32 cellular contexts compared by ENCODE assay signal in the genomic region with DNA sequence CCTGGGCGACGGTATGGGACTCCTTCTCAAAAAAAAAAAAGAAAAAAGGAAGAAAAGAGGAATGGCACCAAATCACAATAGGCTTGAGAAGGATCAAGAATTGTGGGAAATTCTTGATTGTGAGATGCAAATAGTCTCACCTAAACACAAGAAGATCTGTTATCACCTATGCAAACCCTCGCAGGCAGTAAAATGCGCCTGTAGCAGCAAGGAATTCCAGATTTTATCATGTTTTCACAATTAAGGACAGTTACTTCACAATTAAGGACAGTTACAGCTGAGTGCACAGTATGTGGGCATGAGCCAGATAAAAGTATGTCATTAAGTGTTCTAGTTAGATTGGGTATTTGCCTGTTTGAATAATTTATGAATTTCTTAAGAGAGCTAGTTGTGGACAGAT.
A peak's percentile ranks its signal among the peaks of the same experiment; 100 is the strongest.
DNase-seq lines count a peak whose midpoint lies in the region; ATAC-seq and TF ChIP-seq lines count a peak whose summit lies in the region.
"Had no signal": no experiment of that assay in that cellular context is flagged by ENCODE, and none has a peak within 500 bp of the region (broad histone marks: within the 10 kb centered on the region; RNA-seq: fewer than 3 reads in every experiment).

No MANE protein-coding gene starts in this region.

- H3K79me2 ChIP-seq in mesendoderm (ENCODE audit: control insufficient read depth, insufficient read depth, low read length), result no peaks in the 10 kb centered on the region

- no peaks in the 10 kb centered on the region for H3K36me3 ChIP-seq in mesendoderm (ENCODE audit: control insufficient read depth, insufficient read depth, low read length)
- H3K36me3 ChIP-seq: BE2C; BLaER1; BLaER1 treated with 17β-estradiol and CSF1 and Interleukin-3, amounts not matched to agents 10 nM and 100 nM had no signal

- no peak overlapping the region for H3K18ac ChIP-seq in mesendoderm (ENCODE audit: low read length)

- no peak overlapping the region for H3K4me3 ChIP-seq in mesendoderm (ENCODE audit: low read length)
- H3K4me3 ChIP-seq: A549; BLaER1; BLaER1 treated with 17β-estradiol and CSF1 and Interleukin-3, amounts not matched to agents 10 nM and 100 nM had no signal

- no peak overlapping the region for H2AK5ac ChIP-seq in mesendoderm (ENCODE audit: low read length)

- H2BK5ac ChIP-seq in mesendoderm (ENCODE audit: low read length), result no peak overlapping the region

- no peak overlapping the region for H3K4ac ChIP-seq in mesendoderm (ENCODE audit: low read depth, low read length)

- no peak overlapping the region for H3K23ac ChIP-seq in mesendoderm (ENCODE audit: low read length)

- no CpG with 5 or more reads among the region's 4 CpGs for WGBS in mesendoderm (ENCODE audit: extremely low coverage, insufficient coverage, low lambda C conversion rate)

- H3K4me1 ChIP-seq in mesendoderm (ENCODE audit: control insufficient read depth, low read depth, low read length), result no peaks in the 10 kb centered on the region
- H3K4me1 ChIP-seq: A549, BE2C, BLaER1, Caco-2 had no signal

- no peak overlapping the region for H4K8ac ChIP-seq in mesendoderm (ENCODE audit: low read depth, low read length)

- no peak overlapping the region for H3K27ac Mint-ChIP-seq in HFFc6
- H3K27ac Mint-ChIP-seq in activated CD4-positive, alpha-beta T cell treated with anti-CD3 and anti-CD28 coated beads, Interleukin-2, amount 10 ng/mL, durations not matched to agents 24 days and 14 days, result no peak overlapping the region
- H3K27ac Mint-ChIP-seq: B cell; CD14-positive monocyte; CD4-positive, alpha-beta memory T cell; CD4-positive, alpha-beta T cell; CD4-positive, CD25-positive, alpha-beta regulatory T cell; CD8-positive, alpha-beta memory T cell; CD8-positive, alpha-beta T cell had no signal

- no peak overlapping the region for H2BK120ac ChIP-seq in mesendoderm (ENCODE audit: low read depth, low read length)

- no peak overlapping the region for H3K27ac ChIP-seq in mesendoderm (ENCODE audit: low read depth, low read length)
- H3K27ac ChIP-seq: 22Rv1; A549; BLaER1; BLaER1 treated with 17β-estradiol and CSF1 and Interleukin-3, amounts not matched to agents 10 nM and 100 nM; C4-2B had no signal

- peaks cover 29% of the 10 kb centered on the region for H3K9me3 Mint-ChIP-seq in HFFc6
- H3K9me3 Mint-ChIP-seq in activated CD4-positive, alpha-beta T cell treated with anti-CD3 and anti-CD28 coated beads, Interleukin-2, amount 10 ng/mL, durations not matched to agents 24 days and 14 days, result no peaks in the 10 kb centered on the region
- H3K9me3 Mint-ChIP-seq: CD8-positive, alpha-beta T cell had no signal

- DNase-seq in left kidney (ENCODE audit: low read depth, low spot score) (peak; percentile 15), mesendoderm (peak; percentile 68), renal cortical epithelial cell (ENCODE audit: low read depth) (peak; percentile 33), HFFc6 (no peak)
- no peak for DNase-seq in activated CD4-positive, alpha-beta T cell treated with anti-CD3 and anti-CD28 coated beads, Interleukin-2, amount 10 ng/mL, durations not matched to agents 24 days and 14 days
- DNase-seq: 8988T; ACHN; AML-193; BE2C; C1 segment of cervical spinal cord; Caco-2; Calu3; CD4-positive, alpha-beta memory T cell; CD4-positive, alpha-beta T cell; CD4-positive, CD25-positive, alpha-beta regulatory T cell; CD8-positive, alpha-beta memory T cell; CD8-positive, alpha-beta T cell; COR-L47; DMS 273 treated with DMSO at 0.1 percent for 48 hours; DMS153; DMS53; DMS79; DND-41; EL had no signal

- no peaks in the 10 kb centered on the region for H3K36me3 Mint-ChIP-seq in HFFc6 (ENCODE audit: low read depth)
- no peaks in the 10 kb centered on the region for H3K36me3 Mint-ChIP-seq in activated CD4-positive, alpha-beta T cell treated with anti-CD3 and anti-CD28 coated beads, Interleukin-2, amount 10 ng/mL, durations not matched to agents 24 days and 14 days (ENCODE audit: low read depth)
- H3K36me3 Mint-ChIP-seq: CD14-positive monocyte; CD4-positive, alpha-beta memory T cell; CD4-positive, CD25-positive, alpha-beta regulatory T cell; CD8-positive, alpha-beta memory T cell; CD8-positive, alpha-beta T cell had no signal

- no peak for TF ChIP-seq CTCF in HFFc6 (IDR thresholded peaks at IDR 0.05)

- no peak overlapping the region for H3K4me2 ChIP-seq in mesendoderm (ENCODE audit: low read length)
- H3K4me2 ChIP-seq: A549; BLaER1; BLaER1 treated with 17β-estradiol and CSF1 and Interleukin-3, amounts not matched to agents 10 nM and 100 nM had no signal

- H4K5ac ChIP-seq in mesendoderm (ENCODE audit: low read length), result no peak overlapping the region

- H3K4me1 Mint-ChIP-seq in HFFc6 (ENCODE audit: low read depth), result no peaks in the 10 kb centered on the region
- H3K4me1 Mint-ChIP-seq in activated CD4-positive, alpha-beta T cell treated with anti-CD3 and anti-CD28 coated beads, Interleukin-2, amount 10 ng/mL, durations not matched to agents 24 days and 14 days, result no peaks in the 10 kb centered on the region
- H3K4me1 Mint-ChIP-seq: B cell; CD14-positive monocyte; CD4-positive, alpha-beta memory T cell; CD4-positive, CD25-positive, alpha-beta regulatory T cell; CD8-positive, alpha-beta memory T cell had no signal

- H3K9ac ChIP-seq in mesendoderm (ENCODE audit: low read length), result no peak overlapping the region
- H3K9ac ChIP-seq: BLaER1; BLaER1 treated with 17β-estradiol and CSF1 and Interleukin-3, amounts not matched to agents 10 nM and 100 nM had no signal

- intact Hi-C loops in activated CD4-positive, alpha-beta T cell treated with anti-CD3 and anti-CD28 coated beads, Interleukin-2, amount 10 ng/mL, durations not matched to agents 24 days and 14 days (cut with micrococcal nuclease), result no loop called here

- H3K27me3 ChIP-seq in mesendoderm (ENCODE audit: insufficient read depth, low read length, poor library complexity), result no peaks in the 10 kb centered on the region
- H3K27me3 ChIP-seq: BE2C; BLaER1; BLaER1 treated with 17β-estradiol and CSF1 and Interleukin-3, amounts not matched to agents 10 nM and 100 nM had no signal

- no peaks in the 10 kb centered on the region for H3K27me3 Mint-ChIP-seq in HFFc6 (ENCODE audit: insufficient read depth)
- H3K27me3 Mint-ChIP-seq in activated CD4-positive, alpha-beta T cell treated with anti-CD3 and anti-CD28 coated beads, Interleukin-2, amount 10 ng/mL, durations not matched to agents 24 days and 14 days, result no peaks in the 10 kb centered on the region
- H3K27me3 Mint-ChIP-seq: B cell; CD4-positive, alpha-beta memory T cell; CD4-positive, alpha-beta T cell; CD4-positive, CD25-positive, alpha-beta regulatory T cell; CD8-positive, alpha-beta memory T cell had no signal

- H3K79me1 ChIP-seq in mesendoderm (ENCODE audit: low read length), result no peaks in the 10 kb centered on the region

- ATAC-seq in HG02885 (IDR thresholded peaks at IDR 0.05; ENCODE audit: poor library complexity, unreplicated experiment), result no peak
- ATAC-seq: A549; CD8-positive, alpha-beta T cell had no signal

- H3K4me3 Mint-ChIP-seq in HFFc6, result no peak overlapping the region
- no peak overlapping the region for H3K4me3 Mint-ChIP-seq in activated CD4-positive, alpha-beta T cell treated with anti-CD3 and anti-CD28 coated beads, Interleukin-2, amount 10 ng/mL, durations not matched to agents 24 days and 14 days
- H3K4me3 Mint-ChIP-seq: B cell; CD14-positive monocyte; CD4-positive, alpha-beta memory T cell; CD4-positive, alpha-beta T cell; CD4-positive, CD25-positive, alpha-beta regulatory T cell; CD8-positive, alpha-beta memory T cell; CD8-positive, alpha-beta T cell had no signal

- no peak overlapping the region for H3K56ac ChIP-seq in mesendoderm (ENCODE audit: low read length)

- no peak overlapping the region for H2BK15ac ChIP-seq in mesendoderm (replicated peaks; ENCODE audit: low read depth)

Comparison
In these comparisons a context has a peak if more than half of its experiments do, and no peak if none do; other contexts are left out.
1. DNase-seq: peak in left kidney (single experiment), mesendoderm (single experiment) and renal cortical epithelial cell (single experiment); none in HFFc6 (single experiment) and activated CD4-positive, alpha-beta T cell treated with anti-CD3 and anti-CD28 coated beads, Interleukin-2, amount 10 ng/mL, durations not matched to agents 24 days and 14 days (single experiment).